21 cellular contexts compared by ENCODE assay signal in genomic region chr20:37798312-37798711, GRCh38.
"Had no signal": no experiment of that assay in that cellular context is flagged by ENCODE, and none has a peak within 500 bp of the region (broad histone marks: within the 10 kb centered on the region; RNA-seq: fewer than 3 reads in every experiment).

No MANE protein-coding gene starts in this region.

- H3K4me3 ChIP-seq: colonic mucosa, esophagus squamous epithelium, gastrocnemius medialis, heart right ventricle, left ventricle myocardium inferior, lower lobe of right lung, mucosa of descending colon had no signal

- H3K27ac ChIP-seq: colonic mucosa, epithelial cell of prostate, esophagus squamous epithelium, gastrocnemius medialis, heart right ventricle, left ventricle myocardium inferior, lower lobe of right lung had no signal

- H3K4me1 ChIP-seq: colonic mucosa, esophagus squamous epithelium, gastrocnemius medialis, lower lobe of right lung had no signal

- H3K27me3 ChIP-seq: colonic mucosa, esophagus squamous epithelium, gastrocnemius medialis, heart right ventricle had no signal

- H3K9me3 ChIP-seq: colonic mucosa, esophagus squamous epithelium, gastrocnemius medialis, heart right ventricle, left ventricle myocardium inferior, lower lobe of right lung, mucosa of descending colon had no signal

- DNase-seq: colonic mucosa; cortex of kidney; effector CD8-positive, alpha-beta T cell; effector memory CD8-positive, alpha-beta T cell; endodermal cell; erythroblast; esophagus squamous epithelium; foreskin fibroblast; foreskin melanocyte; gastrocnemius medialis; glutamatergic neuron; head of caudate nucleus; heart right ventricle; hippocampal formation; left cardiac atrium; left ventricle myocardium inferior; lower lobe of right lung; mesenchymal stem cell; mucosa of descending colon had no signal

- ATAC-seq: effector memory CD8-positive, alpha-beta T cell; esophagus mucosa; gastrocnemius medialis; heart right ventricle; left cardiac atrium; lower lobe of right lung; mucosa of descending colon had no signal

- H3K36me3 ChIP-seq: colonic mucosa had no signal
